ENCODE assay signal across 1 cellular context in the genomic region with DNA sequence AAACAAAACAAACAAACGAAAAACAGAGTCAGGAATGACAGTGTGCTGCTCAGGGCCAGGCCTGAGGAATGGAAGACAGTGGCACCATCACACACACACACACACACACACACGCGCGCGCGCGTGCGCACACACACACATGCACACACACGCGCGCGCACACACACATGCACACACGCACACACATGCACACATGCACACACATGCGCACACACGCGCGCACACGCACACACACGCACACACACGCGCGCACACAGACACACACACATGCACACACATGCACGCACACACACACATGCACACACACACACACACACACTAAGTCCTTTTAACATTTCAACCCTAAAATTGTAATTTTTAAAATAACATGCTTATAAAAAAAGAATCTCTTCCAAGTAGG.
TF ChIP-seq lines count a peak whose summit lies in the region.

No MANE protein-coding gene starts in this region.

TF ChIP-seq in GM12878, 131 proteins besides CTCF, POLR2A, EP300 and RAD21:
- TF ChIP-seq SIN3A (IDR thresholded peaks at IDR 0.05; ENCODE audit: low read depth, low read length) (no peak), TCF3 (IDR thresholded peaks at IDR 0.05; ENCODE audit: borderline replicate concordance, insufficient read depth, low read depth, low read length) (0 out of 2 replicates have a peak, but pooled peaks have one; percentile 24)
- TF ChIP-seq, protein P1, sequence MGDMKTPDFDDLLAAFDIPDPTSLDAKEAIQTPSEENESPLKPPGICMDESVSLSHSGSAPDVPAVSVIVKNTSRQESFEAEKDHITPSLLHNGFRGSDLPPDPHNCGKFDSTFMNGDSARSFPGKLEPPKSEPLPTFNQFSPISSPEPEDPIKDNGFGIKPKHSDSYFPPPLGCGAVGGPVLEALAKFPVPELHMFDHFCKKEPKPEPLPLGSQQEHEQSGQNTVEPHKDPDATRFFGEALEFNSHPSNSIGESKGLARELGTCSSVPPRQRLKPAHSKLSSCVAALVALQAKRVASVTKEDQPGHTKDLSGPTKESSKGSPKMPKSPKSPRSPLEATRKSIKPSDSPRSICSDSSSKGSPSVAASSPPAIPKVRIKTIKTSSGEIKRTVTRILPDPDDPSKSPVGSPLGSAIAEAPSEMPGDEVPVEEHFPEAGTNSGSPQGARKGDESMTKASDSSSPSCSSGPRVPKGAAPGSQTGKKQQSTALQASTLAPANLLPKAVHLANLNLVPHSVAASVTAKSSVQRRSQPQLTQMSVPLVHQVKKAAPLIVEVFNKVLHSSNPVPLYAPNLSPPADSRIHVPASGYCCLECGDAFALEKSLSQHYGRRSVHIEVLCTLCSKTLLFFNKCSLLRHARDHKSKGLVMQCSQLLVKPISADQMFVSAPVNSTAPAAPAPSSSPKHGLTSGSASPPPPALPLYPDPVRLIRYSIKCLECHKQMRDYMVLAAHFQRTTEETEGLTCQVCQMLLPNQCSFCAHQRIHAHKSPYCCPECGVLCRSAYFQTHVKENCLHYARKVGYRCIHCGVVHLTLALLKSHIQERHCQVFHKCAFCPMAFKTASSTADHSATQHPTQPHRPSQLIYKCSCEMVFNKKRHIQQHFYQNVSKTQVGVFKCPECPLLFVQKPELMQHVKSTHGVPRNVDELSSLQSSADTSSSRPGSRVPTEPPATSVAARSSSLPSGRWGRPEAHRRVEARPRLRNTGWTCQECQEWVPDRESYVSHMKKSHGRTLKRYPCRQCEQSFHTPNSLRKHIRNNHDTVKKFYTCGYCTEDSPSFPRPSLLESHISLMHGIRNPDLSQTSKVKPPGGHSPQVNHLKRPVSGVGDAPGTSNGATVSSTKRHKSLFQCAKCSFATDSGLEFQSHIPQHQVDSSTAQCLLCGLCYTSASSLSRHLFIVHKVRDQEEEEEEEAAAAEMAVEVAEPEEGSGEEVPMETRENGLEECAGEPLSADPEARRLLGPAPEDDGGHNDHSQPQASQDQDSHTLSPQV (IDR thresholded peaks at IDR 0.05) = no peak
- TF ChIP-seq, protein P2, sequence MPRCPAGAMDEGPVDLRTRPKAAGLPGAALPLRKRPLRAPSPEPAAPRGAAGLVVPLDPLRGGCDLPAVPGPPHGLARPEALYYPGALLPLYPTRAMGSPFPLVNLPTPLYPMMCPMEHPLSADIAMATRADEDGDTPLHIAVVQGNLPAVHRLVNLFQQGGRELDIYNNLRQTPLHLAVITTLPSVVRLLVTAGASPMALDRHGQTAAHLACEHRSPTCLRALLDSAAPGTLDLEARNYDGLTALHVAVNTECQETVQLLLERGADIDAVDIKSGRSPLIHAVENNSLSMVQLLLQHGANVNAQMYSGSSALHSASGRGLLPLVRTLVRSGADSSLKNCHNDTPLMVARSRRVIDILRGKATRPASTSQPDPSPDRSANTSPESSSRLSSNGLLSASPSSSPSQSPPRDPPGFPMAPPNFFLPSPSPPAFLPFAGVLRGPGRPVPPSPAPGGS (IDR thresholded peaks at IDR 0.05; ENCODE audit: borderline replicate concordance, insufficient read depth, low read depth, low read length, poor library complexity, severe bottlenecking) = peak; percentile 96
- TF ChIP-seq, protein P3, sequence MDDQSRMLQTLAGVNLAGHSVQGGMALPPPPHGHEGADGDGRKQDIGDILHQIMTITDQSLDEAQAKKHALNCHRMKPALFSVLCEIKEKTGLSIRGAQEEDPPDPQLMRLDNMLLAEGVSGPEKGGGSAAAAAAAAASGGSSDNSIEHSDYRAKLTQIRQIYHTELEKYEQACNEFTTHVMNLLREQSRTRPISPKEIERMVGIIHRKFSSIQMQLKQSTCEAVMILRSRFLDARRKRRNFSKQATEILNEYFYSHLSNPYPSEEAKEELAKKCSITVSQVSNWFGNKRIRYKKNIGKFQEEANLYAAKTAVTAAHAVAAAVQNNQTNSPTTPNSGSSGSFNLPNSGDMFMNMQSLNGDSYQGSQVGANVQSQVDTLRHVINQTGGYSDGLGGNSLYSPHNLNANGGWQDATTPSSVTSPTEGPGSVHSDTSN (IDR thresholded peaks at IDR 0.05; ENCODE audit: insufficient replicate concordance, low read depth, low read length) = peak; percentile 36
